ENCODE assay signal across 11 cellular contexts in genomic region chr1:156581661-156582387, GRCh38. TPM values are rescaled to one million over a fixed set of nuclear protein-coding genes. Genes with fewer than 3 reads are reported as not detected.
A peak's percentile ranks its signal among the peaks of the same experiment; 100 is the strongest.
DNase-seq lines count a peak whose midpoint lies in the region; ATAC-seq lines count a peak whose summit lies in the region.
"Had no signal": no experiment of that assay in that cellular context is flagged by ENCODE, and none has a peak within 500 bp of the region (broad histone marks: within the 10 kb centered on the region; RNA-seq: fewer than 3 reads in every experiment).

No MANE protein-coding gene starts in this region.

- H4K20me1 ChIP-seq in BLaER1, result peaks cover 27% of the 10 kb centered on the region

- DNase-seq in activated T-cell treated with anti-CD3 and anti-CD28 coated beads, Interleukin-2, amount 50 U/mL, for 24 hours, result peak; percentile 74
- DNase-seq in naive B cell, result peak; percentile 53
- DNase-seq in NCI-H2029 treated with DMSO at 0.1 percent for 48 hours (lab: John Stamatoyannopoulos, UW), result no peak
- no peak for DNase-seq in HUDEP-2 (lab: John Stamatoyannopoulos, UW; ENCODE audit: unreplicated experiment in 76 of 76)
- no peak for DNase-seq in NCI-H146 treated with DMSO at 0.1 percent for 48 hours (lab: John Stamatoyannopoulos, UW; ENCODE audit: unreplicated experiment)
- no peak for DNase-seq in occipital lobe (lab: John Stamatoyannopoulos, UW)
- DNase-seq: BE2C, brain microvascular endothelial cell, KG1 had no signal

- H3K36me3 ChIP-seq in BLaER1, result peaks cover 24% of the 10 kb centered on the region
- H3K36me3 ChIP-seq: BE2C, brain microvascular endothelial cell had no signal

- H3K4me1 Mint-ChIP-seq in activated T-cell treated with anti-CD3 and anti-CD28 coated beads, Interleukin-2, amount 50 U/mL, for 24 hours (ENCODE audit: low read depth), result peaks cover 26% of the 10 kb centered on the region
- peaks cover 37 to 48% (median 38%) of the 10 kb centered on the region in 3 donors for H3K4me1 Mint-ChIP-seq in naive B cell

- peak overlapping the region; percentile 99 for H3K27ac ChIP-seq in BLaER1
- H3K27ac ChIP-seq: brain microvascular endothelial cell had no signal

- H3K9ac ChIP-seq in BLaER1, result peak overlapping the region; percentile 97

- no peaks in the 10 kb centered on the region for H3K27me3 ChIP-seq in BLaER1
- H3K27me3 ChIP-seq: BE2C, brain microvascular endothelial cell had no signal

- H3K36me3 Mint-ChIP-seq in activated T-cell treated with anti-CD3 and anti-CD28 coated beads, Interleukin-2, amount 50 U/mL, for 24 hours (ENCODE audit: low read depth), result peaks cover 18% of the 10 kb centered on the region
- no peaks in the 10 kb centered on the region for H3K36me3 Mint-ChIP-seq in naive B cell

- H3K9me3 Mint-ChIP-seq in activated T-cell treated with anti-CD3 and anti-CD28 coated beads, Interleukin-2, amount 50 U/mL, for 24 hours, result no peaks in the 10 kb centered on the region
- no peaks in the 10 kb centered on the region for H3K9me3 Mint-ChIP-seq in naive B cell

- H3K4me2 ChIP-seq in BLaER1, result peak overlapping the region; percentile 99

- ATAC-seq in HG02973 (IDR thresholded peaks at IDR 0.05; ENCODE audit: unreplicated experiment) (peak; percentile 44), naive B cell (ENCODE audit: low read depth in 2 of 2) (peak; percentile 80 to 83)

- H3K4me3 Mint-ChIP-seq in activated T-cell treated with anti-CD3 and anti-CD28 coated beads, Interleukin-2, amount 50 U/mL, for 24 hours, result peak overlapping the region; percentile 83
- H3K4me3 Mint-ChIP-seq in naive B cell, result peak overlapping the region; percentile 80 to 99 (median 96)

- peak overlapping the region; percentile 71 for H3K4me3 ChIP-seq in BLaER1

- H3K27me3 Mint-ChIP-seq in activated T-cell treated with anti-CD3 and anti-CD28 coated beads, Interleukin-2, amount 50 U/mL, for 24 hours, result no peaks in the 10 kb centered on the region
- H3K27me3 Mint-ChIP-seq in naive B cell, result no peaks in the 10 kb centered on the region

- no peaks in the 10 kb centered on the region for H3K9me3 ChIP-seq in BLaER1
- H3K9me3 ChIP-seq: BE2C had no signal

- H3K27ac Mint-ChIP-seq in activated T-cell treated with anti-CD3 and anti-CD28 coated beads, Interleukin-2, amount 50 U/mL, for 24 hours, result peak overlapping the region; percentile 90
- peak overlapping the region; percentile 87 to 99 (median 97) for H3K27ac Mint-ChIP-seq in naive B cell

- H3K4me1 ChIP-seq in BLaER1, result peaks cover 69% of the 10 kb centered on the region

RNA-seq across cellular contexts. Expression of gene TTC24, which starts 2.3 kb away (rescaled TPM):
- 1 to 10 TPM in 5 of 6 donors, not detected in 1; 2.4 to 4.5 (median 3.2) TPM for polyA plus RNA-seq in naive B cell (ENCODE audit: low read depth in 6 of 6)
- total RNA-seq in occipital lobe, result not detected

RNA-seq across cellular contexts. Expression of gene IQGAP3, which starts 9.5 kb away (rescaled TPM):
- not detected for polyA plus RNA-seq in naive B cell (ENCODE audit: low read depth in 6 of 6)
- total RNA-seq in occipital lobe, result 1.1 TPM

RNA-seq across cellular contexts. Expression of gene NAXE, which starts 9.8 kb away (rescaled TPM):
- 100 to 1,000 TPM in 5 of 6 donors, 10 to 100 TPM in 1; 97.6 to 177 (median 110) TPM for polyA plus RNA-seq in naive B cell (ENCODE audit: low read depth in 6 of 6)
- total RNA-seq in occipital lobe, result 26.5 TPM

RNA-seq across cellular contexts. Expression of gene GPATCH4, which starts 19.5 kb away (rescaled TPM):
- 10 to 100 TPM; 16.6 to 47.9 (median 28.7) TPM for polyA plus RNA-seq in naive B cell (ENCODE audit: low read depth in 6 of 6)
- 10.3 TPM for total RNA-seq in occipital lobe

RNA-seq across cellular contexts. Expression of gene HAPLN2, which starts 37.4 kb away (rescaled TPM):
- not detected for polyA plus RNA-seq in naive B cell (ENCODE audit: low read depth in 6 of 6)
- total RNA-seq in occipital lobe, result not detected

Comparison
In these comparisons a context has a peak if more than half of its experiments do, and no peak if none do; other contexts are left out.
1. DNase-seq: peak in activated T-cell treated with anti-CD3 and anti-CD28 coated beads, Interleukin-2, amount 50 U/mL, for 24 hours (single experiment) and naive B cell (single experiment); none in NCI-H2029 treated with DMSO at 0.1 percent for 48 hours (single experiment), HUDEP-2 (0 of 76), NCI-H146 treated with DMSO at 0.1 percent for 48 hours (single experiment) and occipital lobe (single experiment).